ENCODE assay signal across 8 cellular contexts in the genomic region with DNA sequence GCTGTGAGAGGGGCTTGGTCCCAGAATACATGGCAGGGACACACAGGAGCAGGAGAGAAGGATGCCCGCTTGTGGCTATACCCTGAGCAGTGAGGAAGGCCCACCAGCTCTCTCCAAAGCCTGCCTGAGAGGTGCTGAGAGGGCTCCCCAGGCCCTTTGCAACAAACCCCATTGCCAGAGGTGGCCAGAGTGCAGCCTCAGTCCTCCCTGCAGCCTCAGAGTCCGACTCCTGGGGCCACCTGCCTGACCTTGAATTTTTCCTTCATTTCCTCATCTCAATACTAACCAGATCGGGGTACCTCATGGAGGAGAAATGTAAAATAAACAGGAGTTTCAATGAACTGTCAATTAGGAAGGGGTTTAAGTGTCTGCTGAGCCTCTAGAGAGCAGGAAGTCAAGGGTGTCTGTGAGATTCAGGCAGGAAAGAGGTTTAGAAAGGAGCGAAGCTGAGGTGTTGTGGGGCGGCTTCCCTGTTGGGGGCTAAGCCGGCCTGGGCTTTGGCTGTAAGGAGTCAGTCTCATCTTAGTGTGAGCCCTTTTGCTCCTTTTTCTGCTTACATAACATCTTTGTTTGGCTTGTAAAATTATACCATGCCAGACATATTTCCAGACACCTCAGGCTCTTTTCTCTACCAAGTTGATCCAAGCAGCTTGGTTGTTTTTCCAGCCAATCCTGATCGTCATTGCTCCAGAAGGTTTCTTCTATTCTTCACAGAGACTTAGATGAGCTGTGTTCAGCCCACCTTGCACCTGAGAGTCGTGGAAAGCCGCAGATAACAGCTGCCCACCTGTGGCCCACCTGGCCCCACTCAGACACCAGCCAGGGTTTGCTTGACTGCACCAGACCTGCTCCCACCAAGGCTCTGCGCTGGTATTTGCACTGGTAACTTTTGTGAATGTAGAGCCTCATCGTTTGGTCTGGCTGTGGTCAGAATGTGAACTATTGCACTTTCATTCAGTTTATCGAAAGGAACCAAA.
DNase-seq lines count a peak whose midpoint lies in the region; ATAC-seq lines count a peak whose summit lies in the region.

No MANE protein-coding gene starts in this region.

- DNase-seq in Kasumi-1 (lab: John Stamatoyannopoulos, UW) (peak; percentile 75 to 78), islet precursor cell (peak; percentile 46), ACHN (no peak), DMS153 (lab: John Stamatoyannopoulos, UW) (no peak), DMS79 (lab: John Stamatoyannopoulos, UW) (no peak)
- no peak for DNase-seq in activated CD8-positive, alpha-beta memory T cell treated with anti-CD3 and anti-CD28 coated beads for 24 hours

- in situ Hi-C loops in ACHN (cut with HindIII; ENCODE audit: low pct_ligation_motif_present, low pct_unique_long_range_greater_than_20kb, low sequenced_read_pairs), result no loop called here

- peak; percentile 87 for ATAC-seq in GM18511 (IDR thresholded peaks at IDR 0.05; ENCODE audit: unreplicated experiment)
- ATAC-seq in GM21723 (IDR thresholded peaks at IDR 0.05; ENCODE audit: unreplicated experiment), result peak; percentile 75

Comparison
In these comparisons a context has a peak if more than half of its experiments do, and no peak if none do; other contexts are left out.
1. DNase-seq: peak in Kasumi-1 (2 of 2) and islet precursor cell (single experiment); none in ACHN (single experiment), activated CD8-positive, alpha-beta memory T cell treated with anti-CD3 and anti-CD28 coated beads for 24 hours (single experiment), DMS153 (single experiment) and DMS79 (single experiment).